ENCODE assay signal across 19 cellular contexts in the genomic region with DNA sequence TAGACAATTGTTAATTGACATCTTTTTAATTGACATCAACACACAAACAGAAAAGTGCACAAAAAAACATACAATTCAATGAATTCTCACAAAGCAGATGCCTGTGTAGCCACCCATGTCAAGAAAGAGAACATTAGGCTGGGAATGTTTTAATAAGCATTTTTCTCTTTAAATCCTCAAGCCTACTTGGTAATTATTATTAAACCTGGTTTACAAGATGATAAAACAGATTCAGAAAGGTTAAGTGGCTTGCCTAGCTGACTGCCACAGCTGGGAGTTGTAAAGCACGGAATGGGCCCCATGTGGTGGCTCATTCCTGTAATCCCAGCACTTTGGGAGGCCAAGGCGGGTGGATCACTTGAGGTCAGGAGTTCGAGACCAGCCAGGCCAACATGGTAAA.
"Had no signal": no experiment of that assay in that cellular context is flagged by ENCODE, and none has a peak within 500 bp of the region (broad histone marks: within the 10 kb centered on the region; RNA-seq: fewer than 3 reads in every experiment).

No MANE protein-coding gene starts in this region.

- H3K79me2 ChIP-seq: hepatocyte had no signal

- H3K36me3 Mint-ChIP-seq: naive thymus-derived CD8-positive, alpha-beta T cell had no signal

- H3K27ac Mint-ChIP-seq: naive thymus-derived CD8-positive, alpha-beta T cell; stimulated activated naive CD8-positive, alpha-beta T cell treated with anti-CD3 and anti-CD28 coated beads, Interleukin-15, amount 100 ng/mL, for 72 hours had no signal

- H3K9me3 ChIP-seq: gastroesophageal sphincter, pancreas, suprapubic skin, vagina had no signal

- H3K9me3 Mint-ChIP-seq: stimulated activated naive CD8-positive, alpha-beta T cell treated with anti-CD3 and anti-CD28 coated beads, Interleukin-15, amount 100 ng/mL, for 72 hours had no signal

- H3K36me3 ChIP-seq: gastroesophageal sphincter, heart left ventricle, pancreas, suprapubic skin, vagina had no signal

- H3K27me3 ChIP-seq: foreskin keratinocyte, gastroesophageal sphincter, heart left ventricle, hepatocyte, pancreas, vagina had no signal

- H3K4me3 ChIP-seq: gastroesophageal sphincter, heart left ventricle, hepatocyte, pancreas, smooth muscle cell, suprapubic skin, vagina had no signal

- H3K27ac ChIP-seq: foreskin keratinocyte, gastroesophageal sphincter, heart left ventricle, hepatocyte, pancreas, suprapubic skin, vagina had no signal

- H3K4me1 Mint-ChIP-seq: naive thymus-derived CD8-positive, alpha-beta T cell; stimulated activated naive CD8-positive, alpha-beta T cell treated with anti-CD3 and anti-CD28 coated beads, Interleukin-15, amount 100 ng/mL, for 72 hours had no signal

- H3K4me2 ChIP-seq: hepatocyte, smooth muscle cell had no signal

- H3K4me3 Mint-ChIP-seq: naive thymus-derived CD8-positive, alpha-beta T cell; stimulated activated naive CD8-positive, alpha-beta T cell treated with anti-CD3 and anti-CD28 coated beads, Interleukin-15, amount 100 ng/mL, for 72 hours had no signal

- H3K4me1 ChIP-seq: foreskin keratinocyte, pancreas, vagina had no signal

- DNase-seq: cortex of kidney; foreskin keratinocyte; heart left ventricle; mesendoderm; naive thymus-derived CD8-positive, alpha-beta T cell; occipital lobe; pancreas; stimulated activated CD4-positive, alpha-beta T cell treated with anti-CD3 and anti-CD28 coated beads, Interleukin-12 subunit alpha, Interleukin-12 subunit beta, amount 100 ng/mL, for 4 hours; stimulated activated CD4-positive, alpha-beta T cell treated with anti-CD3 and anti-CD28 coated beads, Interleukin-1b, Interleukin-23, amount 100 ng/mL, for 48 hours; stimulated activated CD4-positive, alpha-beta T cell treated with anti-CD3 and anti-CD28 coated beads, Interleukin-4, amount 100 ng/mL, for 1 hour; stimulated activated CD8-positive, alpha-beta memory T cell treated with anti-CD3 and anti-CD28 coated beads, Interleukin-4, amount 100 ng/mL, for 48 hours; stimulated activated naive CD4-positive, alpha-beta T cell; stimulated activated naive CD8-positive, alpha-beta T cell treated with anti-CD3 and anti-CD28 coated beads, Interleukin-15, amount 100 ng/mL, for 72 hours; trophoblast cell had no signal

- H2AFZ ChIP-seq: hepatocyte had no signal
